Comparison of ENCODE assay signal across 8 cellular contexts in genomic region chr11:72721689-72722049, GRCh38. TPM values are rescaled to one million over a fixed set of nuclear protein-coding genes. Genes with fewer than 3 reads are reported as not detected.
DNase-seq lines count a peak whose midpoint lies in the region; ATAC-seq and TF ChIP-seq lines count a peak whose summit lies in the region.

No MANE protein-coding gene starts in this region.

- H3K27me3 Mint-ChIP-seq in natural killer cell (ENCODE audit: low read depth in 2 of 2): no peaks in the 10 kb centered on the region

- no peaks in the 10 kb centered on the region for H3K36me3 Mint-ChIP-seq in natural killer cell

- ATAC-seq in activated CD4-positive, CD25-positive, alpha-beta regulatory T cell treated with anti-CD3 and anti-CD28 coated beads, Interleukin-2, amount 50 U/mL, for 24 hours: peak; percentile 4 to 18
- peak; percentile 62 to 82 (median 72) for ATAC-seq in natural killer cell

- no peak for TF ChIP-seq CTCF in natural killer cell (IDR thresholded peaks at IDR 0.05)

- peaks cover 68 to 73% of the 10 kb centered on the region in 2 donors for H3K4me1 Mint-ChIP-seq in natural killer cell

- H3K36me3 ChIP-seq in urinary bladder (ENCODE audit: insufficient read depth) (no peaks in the 10 kb centered on the region), H7 (replicated peaks; ENCODE audit: control insufficient read depth, insufficient read depth, low read length) (peaks cover 6% of the 10 kb centered on the region)

- intact Hi-C loops in natural killer cell (cut with micrococcal nuclease): loop anchor here (1.0 to 5.0 kb wide), 3 partner anchors 15 to 421 kb away; partner anchors contain the start of gene FCHSD2

- peak overlapping the region; percentile 89 for H3K27ac ChIP-seq in urinary bladder (ENCODE audit: low read depth)

- no peaks in the 10 kb centered on the region for H3K9me3 Mint-ChIP-seq in natural killer cell

- WGBS in urinary bladder: 5% methylated on average over 13 of the region's 13 CpGs

- no peaks in the 10 kb centered on the region for H3K27me3 ChIP-seq in H7 (ENCODE audit: control insufficient read depth, insufficient read depth, low read length)

- H3K4me1 ChIP-seq in urinary bladder (ENCODE audit: insufficient read depth): no peaks in the 10 kb centered on the region

- peak overlapping the region; percentile 68 for H3K4me3 ChIP-seq in urinary bladder (ENCODE audit: low read depth, low read length)
- no peak overlapping the region for H3K4me3 ChIP-seq in H7 (ENCODE audit: insufficient read depth, low read depth, low read length)

- peak overlapping the region; percentile 81 for H3K4me3 Mint-ChIP-seq in natural killer cell

- DNase-seq in NCI-H1092 treated with DMSO at 0.1 percent for 48 hours (lab: John Stamatoyannopoulos, UW) (peak; percentile 45), NCI-H1092 (lab: John Stamatoyannopoulos, UW) (no peak), natural killer cell (peak; percentile 73), NCI-H226 (no peak), H7 (no peak)
- peak; percentile 29 for DNase-seq in effector CD4-positive, alpha-beta T cell

- peak overlapping the region; percentile 93 to 94 for H3K27ac Mint-ChIP-seq in natural killer cell

RNA-seq across cellular contexts. Expression of gene ARAP1, which starts 30.5 kb away (rescaled TPM):
- total RNA-seq in natural killer cell: 100 to 1,000 TPM; 293 to 327 (median 296) TPM
- 88.6 TPM for total RNA-seq in urinary bladder
- 66.5 TPM for polyA plus RNA-seq in urinary bladder
- total RNA-seq in H7 (2014; rRNA removed; shearing (Covaris generic)): 85.2 and 85.5 TPM in 2 replicates

RNA-seq across cellular contexts. Expression of gene PDE2A, which starts 47.4 kb away (rescaled TPM):
- total RNA-seq in natural killer cell: 10 to 100 TPM in 1 of 3 donors, 1 to 10 TPM in 2; 8.7 to 11.9 (median 9.0) TPM
- total RNA-seq in urinary bladder: 18.6 TPM
- 56.1 TPM for polyA plus RNA-seq in urinary bladder
- total RNA-seq in H7 (2014; rRNA removed; shearing (Covaris generic)): 1.9 and 2.9 TPM in 2 replicates

Comparison
In these comparisons a context has a peak if more than half of its experiments do, and no peak if none do; other contexts are left out.
1. DNase-seq: peak in NCI-H1092 treated with DMSO at 0.1 percent for 48 hours (single experiment), effector CD4-positive, alpha-beta T cell (single experiment) and natural killer cell (single experiment); none in NCI-H1092 (single experiment), NCI-H226 (single experiment) and H7 (single experiment).